In genomic region chr16:86566601-86566965, GRCh38 we compare ENCODE assay signal across 8 cellular contexts. TPM values are rescaled to one million over a fixed set of nuclear protein-coding genes. Genes with fewer than 3 reads are reported as not detected.
A peak's percentile ranks its signal among the peaks of the same experiment; 100 is the strongest.
DNase-seq lines count a peak whose midpoint lies in the region; ATAC-seq and TF ChIP-seq lines count a peak whose summit lies in the region.

FOXC2 (plus strand) TSS chr16:86566829; CDS start chr16:86567336, 507 bp downstream.

- H3K4me1 Mint-ChIP-seq in GM23338: peaks cover 49% of the 10 kb centered on the region
- H3K4me1 Mint-ChIP-seq in endodermal cell: peaks cover 25% of the 10 kb centered on the region
- H3K4me1 Mint-ChIP-seq in memory B cell: peaks cover 7% of the 10 kb centered on the region

- H3K9me3 Mint-ChIP-seq in GM23338 (peaks cover 5% of the 10 kb centered on the region; the same call in 1 of the 3 replicates), endodermal cell (peaks cover 2% of the 10 kb centered on the region), memory B cell (no peaks in the 10 kb centered on the region)

- H3K27me3 Mint-ChIP-seq in GM23338 (ENCODE audit: insufficient read depth, low read depth, poor library complexity) (peaks cover 83% of the 10 kb centered on the region), endodermal cell (ENCODE audit: insufficient read depth) (peaks cover 89% of the 10 kb centered on the region), memory B cell (peaks cover 15% of the 10 kb centered on the region)

- ATAC-seq in GM23338 (peak; percentile 50), memory B cell (ENCODE audit: low read depth) (no peak), GM18502 (IDR thresholded peaks at IDR 0.05; ENCODE audit: poor library complexity, unreplicated experiment) (no peak), HG03097 (IDR thresholded peaks at IDR 0.05; ENCODE audit: low FRiP score, unreplicated experiment) (no peak)

- H3K4me3 Mint-ChIP-seq in GM23338: peak within 1 kb of the TSS; percentile 62
- peak within 1 kb of the TSS; percentile 42 for H3K4me3 Mint-ChIP-seq in endodermal cell
- H3K4me3 Mint-ChIP-seq in memory B cell: peak within 1 kb of the TSS; percentile 4

- peak within 1 kb of the TSS; percentile 80 for H3K4me2 ChIP-seq in GM23338

- H3K9ac ChIP-seq in endodermal cell (ENCODE audit: extremely low read depth, low read length, poor library complexity, severe bottlenecking): no peak within 1 kb of the TSS

- H3K4me1 ChIP-seq in GM23338 (ENCODE audit: insufficient read depth) (peaks cover 53% of the 10 kb centered on the region), endodermal cell (ENCODE audit: control insufficient read depth, insufficient read depth, low read length) (peaks cover 4% of the 10 kb centered on the region), suprapubic skin (peaks cover 36% of the 10 kb centered on the region)

- peaks cover 18% of the 10 kb centered on the region for H4K20me1 ChIP-seq in GM23338 (replicated peaks; ENCODE audit: insufficient read depth)

- H3K27me3 ChIP-seq in GM23338 (ENCODE audit: insufficient read depth): peaks cover 90% of the 10 kb centered on the region
- peaks cover 84% of the 10 kb centered on the region for H3K27me3 ChIP-seq in endodermal cell (ENCODE audit: control insufficient read depth, insufficient read depth, low read length, poor library complexity, severe bottlenecking)
- H3K27me3 ChIP-seq in suprapubic skin: peaks cover 83% of the 10 kb centered on the region

- no peak for TF ChIP-seq POLR2A in suprapubic skin (IDR thresholded peaks at IDR 0.05)

- H3K36me3 Mint-ChIP-seq in GM23338 (ENCODE audit: low read depth): no peaks in the 10 kb centered on the region
- no peaks in the 10 kb centered on the region for H3K36me3 Mint-ChIP-seq in endodermal cell (ENCODE audit: low read depth)
- no peaks in the 10 kb centered on the region for H3K36me3 Mint-ChIP-seq in memory B cell

- H3K9me3 ChIP-seq in endodermal cell (ENCODE audit: control insufficient read depth, low read length) (no peaks in the 10 kb centered on the region), suprapubic skin (no peaks in the 10 kb centered on the region)

- DNase-seq in GM23338 (ENCODE audit: low spot score): peak; percentile 99
- peak; percentile 77 for DNase-seq in activated CD4-positive, alpha-beta T cell treated with anti-CD3 and anti-CD28 coated beads for 48 hours
- peak; percentile 97 for DNase-seq in endodermal cell
- DNase-seq in memory B cell (ENCODE audit: low spot score in 2 of 2): no peak
- peak in 1 of 2 donors; percentile 85 for DNase-seq in suprapubic skin (ENCODE audit: low spot score in 2 of 2)
- DNase-seq in RKO (ENCODE audit: low spot score): no peak

- WGBS in endodermal cell (ENCODE audit: insufficient coverage in 1 of 2, insufficient read length in 1 of 2), 2 experiments: 0% methylated on average over 15 to 30 of the region's 30 CpGs
- 6% methylated on average over 21 of the region's 30 CpGs for WGBS in suprapubic skin

- TF ChIP-seq CTCF in GM23338 (conservative IDR thresholded peaks at IDR 0.05; ENCODE audit: low read depth in 2 of 2) (no peak), endodermal cell (conservative IDR thresholded peaks at IDR 0.05) (no peak), suprapubic skin (IDR thresholded peaks at IDR 0.05) (no peak)

- no peaks in the 10 kb centered on the region for H3K79me2 ChIP-seq in GM23338 (replicated peaks; ENCODE audit: insufficient read depth)

- H3F3A ChIP-seq in GM23338 (replicated peaks; ENCODE audit: low read depth): peaks cover 7% of the 10 kb centered on the region

- H3K4me3 ChIP-seq in GM23338 (peak within 1 kb of the TSS; percentile 57), endodermal cell (ENCODE audit: low read length) (peak within 1 kb of the TSS; percentile 24), suprapubic skin (peak within 1 kb of the TSS; percentile 45)

- H3K27ac Mint-ChIP-seq in GM23338: no peak within 1 kb of the TSS
- H3K27ac Mint-ChIP-seq in endodermal cell: no peak within 1 kb of the TSS
- H3K27ac Mint-ChIP-seq in memory B cell: no peak within 1 kb of the TSS

- no peaks in the 10 kb centered on the region for H3K9me2 ChIP-seq in GM23338 (ENCODE audit: insufficient read depth)

- H3K36me3 ChIP-seq in GM23338 (ENCODE audit: insufficient read depth): no peaks in the 10 kb centered on the region
- no peaks in the 10 kb centered on the region for H3K36me3 ChIP-seq in endodermal cell (ENCODE audit: control insufficient read depth, insufficient read depth, low read length)
- H3K36me3 ChIP-seq in suprapubic skin: no peaks in the 10 kb centered on the region

- no peak for TF ChIP-seq EP300 in suprapubic skin (IDR thresholded peaks at IDR 0.05)

- H3K27ac ChIP-seq in GM23338 (ENCODE audit: low read depth): no peak within 1 kb of the TSS
- no peak within 1 kb of the TSS for H3K27ac ChIP-seq in endodermal cell (ENCODE audit: low read depth, low read length)
- H3K27ac ChIP-seq in suprapubic skin: peak within 1 kb of the TSS; percentile 15

- peak within 1 kb of the TSS; percentile 52; the same call in 1 of the 2 replicates for H2AFZ ChIP-seq in GM23338

TF ChIP-seq in GM23338, 12 proteins besides CTCF, POLR2A, EP300 and RAD21:
- TF ChIP-seq EZH2 (IDR thresholded peaks at IDR 0.05; ENCODE audit: low read depth, unreplicated experiment) (no peak), JUNB (IDR thresholded peaks at IDR 0.05; ENCODE audit: unreplicated experiment) (peak; percentile 38), CREB1 (CRISPR knock-in tag; IDR thresholded peaks at IDR 0.05; ENCODE audit: low read depth) (0 out of 2 replicates have a peak, but pooled peaks have one; percentile 41)
TF ChIP-seq in GM23338: peak in this region for 2.

RNA-seq across cellular contexts. Expression of gene FOXC2, which starts in this region (rescaled TPM):
- not detected in 2 replicates for total RNA-seq in GM23338 (2014; rRNA removed; shearing (Covaris generic))
- 0.14 and 0.16 TPM in 2 replicates for polyA plus RNA-seq in GM23338 (2016; fragmentation: Nextera tagmentation; extraction: Ambion mirVana)
- total RNA-seq in endodermal cell: under 1 TPM in 1 of 2 donors, not detected in 1; 0.20 TPM
- polyA plus RNA-seq in endodermal cell (2013, experiment 1 of 2): 1.00 TPM
- polyA plus RNA-seq in endodermal cell (2013, experiment 2 of 2): 1.2 TPM
- total RNA-seq in suprapubic skin: under 1 TPM in 1 of 4 donors, not detected in 3; 0.56 TPM

Comparison
In these comparisons a context has a peak if more than half of its experiments do, and no peak if none do; other contexts are left out.
1. Peak in DNase-seq, ATAC-seq, H3K4me3 ChIP-seq and H3K4me2 ChIP-seq in GM23338; RNA of the gene not detected or under 1 TPM.
2. DNase-seq: peak in activated CD4-positive, alpha-beta T cell treated with anti-CD3 and anti-CD28 coated beads for 48 hours (single experiment) and endodermal cell (single experiment); none in memory B cell (0 of 2) and RKO (single experiment).
3. H3K4me3 Mint-ChIP-seq: peak in every context shown above with its lines; median percentile 62 in GM23338; 42 in endodermal cell; 4 in memory B cell.
4. Peak in every context shown above with its lines, with median percentiles within 50 percentile points of each other: H3K4me3 ChIP-seq.